8 cellular contexts compared by ENCODE assay signal in the genomic region with DNA sequence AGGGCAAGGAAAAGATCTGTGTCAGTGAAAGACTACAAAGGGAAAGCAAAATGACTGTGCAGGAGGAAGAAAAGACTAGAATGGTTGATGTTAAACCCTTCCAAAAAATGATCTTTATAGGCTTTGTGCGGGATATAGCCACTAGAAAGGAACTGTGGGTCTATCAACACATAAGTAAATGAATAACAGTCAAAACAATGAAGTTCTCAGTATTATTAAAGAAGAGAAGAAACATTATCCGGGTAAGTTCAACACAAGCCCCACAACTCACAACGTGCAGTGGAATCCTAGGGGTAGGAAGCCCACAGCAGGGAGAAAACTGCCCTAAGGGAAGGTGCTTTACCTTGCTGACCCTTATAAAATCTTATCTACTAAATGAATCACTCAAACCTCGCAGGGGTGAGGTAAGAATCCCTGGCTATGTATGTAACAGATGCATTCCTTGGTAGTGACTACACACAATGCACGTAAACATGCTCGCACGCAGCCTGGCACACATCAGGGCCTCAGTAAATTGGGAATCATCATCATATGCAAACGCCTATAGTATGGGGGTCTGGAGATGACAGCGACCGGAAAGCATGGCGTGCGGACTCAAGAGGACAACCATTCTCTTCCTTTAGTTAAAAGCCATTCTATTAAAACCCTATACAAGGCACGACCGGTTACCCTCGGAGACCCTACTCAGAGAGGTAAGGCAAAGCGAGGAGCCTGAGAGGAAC. TPM values are rescaled to one million over a fixed set of nuclear protein-coding genes. Genes with fewer than 3 reads are reported as not detected.
DNase-seq lines count a peak whose midpoint lies in the region; ATAC-seq and TF ChIP-seq lines count a peak whose summit lies in the region.

No MANE protein-coding gene starts in this region.

- no peaks in the 10 kb centered on the region for H3K79me2 ChIP-seq in parathyroid adenoma

- intact Hi-C loops in left cardiac atrium (cut with DNase I) (no loop called here), Right ventricle myocardium inferior (cut with DNase I) (no loop called here), head of caudate nucleus (cut with DNase I) (loop anchor here (10.0 kb wide), 1 partner anchor 259 kb away; no protein-coding TSS in a partner anchor)

- TF ChIP-seq CTCF in RWPE1 (conservative IDR thresholded peaks at IDR 0.05; ENCODE audit: low read depth) (no peak), parathyroid adenoma (IDR thresholded peaks at IDR 0.05) (no peak)

- CTCF ChIA-PET in RWPE1 (lab: Yijun Ruan, JAX) = interaction anchor here (0.6 kb wide), 1 partner anchor 797 kb away, joined by 3 read pairs; no protein-coding TSS in a partner anchor

- peak overlapping the region; percentile 48 for H3K4me3 ChIP-seq in parathyroid adenoma (ENCODE audit: low read depth, low read length)

- DNase-seq in left cardiac atrium = no peak
- no peak for DNase-seq in Right ventricle myocardium inferior (ENCODE audit: missing footprints)
- peak; percentile 89 for DNase-seq in RWPE1 (ENCODE audit: low spot score)
- no peak for DNase-seq in medulla oblongata (ENCODE audit: extremely low spot score)
- no peak for DNase-seq in head of caudate nucleus

- peak overlapping the region; percentile 98 for H3K27ac ChIP-seq in RWPE1
- H3K27ac ChIP-seq in parathyroid adenoma = no peak overlapping the region

- H3K36me3 ChIP-seq in parathyroid adenoma (ENCODE audit: control insufficient read depth, insufficient read depth, low read length) = no peaks in the 10 kb centered on the region

- H3K9me3 ChIP-seq in parathyroid adenoma (ENCODE audit: control insufficient read depth, low read length) = no peaks in the 10 kb centered on the region

- H2AFZ ChIP-seq in parathyroid adenoma = peak overlapping the region; percentile 91

- H3K4me1 ChIP-seq in parathyroid adenoma = peaks cover 7% of the 10 kb centered on the region

- peak; percentile 3 to 42 for ATAC-seq in left cardiac atrium
- ATAC-seq in Right ventricle myocardium inferior = no peak
- peak; percentile 28 for ATAC-seq in HG02885 (IDR thresholded peaks at IDR 0.05; ENCODE audit: poor library complexity, unreplicated experiment)
- ATAC-seq in esophagus mucosa = peak; percentile 59

- POLR2A ChIA-PET in RWPE1 (lab: Yijun Ruan, JAX; ENCODE audit: low non-redundant PET) = interaction anchor here (1.0 kb wide), 1 partner anchor 240 kb away, joined by 3 read pairs; no protein-coding TSS in a partner anchor

- peak overlapping the region; percentile 54 for H3K4me2 ChIP-seq in parathyroid adenoma (ENCODE audit: low read length)

- peaks cover 5% of the 10 kb centered on the region for H3K27me3 ChIP-seq in parathyroid adenoma (ENCODE audit: control insufficient read depth, insufficient read depth, low read length)

- no peak overlapping the region for H3K9ac ChIP-seq in parathyroid adenoma

RNA-seq across cellular contexts. Expression of gene TFAP2A, which starts 11.3 kb away (rescaled TPM):
- total RNA-seq in left cardiac atrium (under 1 TPM; 0.44 to 0.79 TPM), Right ventricle myocardium inferior (0.43 TPM), esophagus mucosa (59.6 TPM)

Comparison
In these comparisons a context has a peak if more than half of its experiments do, and no peak if none do; other contexts are left out.
1. RNA of gene TFAP2A, which starts 11.3 kb away (total RNA-seq): 59.6 TPM in esophagus mucosa (single experiment); 0.44 to 0.79 TPM in left cardiac atrium and 0.43 TPM in Right ventricle myocardium inferior (single experiment); every median in the first group is over 10 times any median in the second.